In genomic region chr7:55191926-55192692, GRCh38 we compare ENCODE assay signal across 11 cellular contexts.
DNase-seq lines count a peak whose midpoint lies in the region; TF ChIP-seq lines count a peak whose summit lies in the region.
"Had no signal": no experiment of that assay in that cellular context is flagged by ENCODE, and none has a peak within 500 bp of the region (broad histone marks: within the 10 kb centered on the region; RNA-seq: fewer than 3 reads in every experiment).

No MANE protein-coding gene starts in this region.

- TF ChIP-seq CTCF in brain (conservative IDR thresholded peaks at IDR 0.05) = no peak
- TF ChIP-seq CTCF in thyroid gland (IDR thresholded peaks at IDR 0.05) = no peak
- TF ChIP-seq CTCF in dorsolateral prefrontal cortex (IDR thresholded peaks at IDR 0.05 in 54 of 56, conservative IDR thresholded peaks at IDR 0.05 in 2 of 56; ENCODE audit: low read depth in 1 of 56, partially characterized antibody in 56 of 56) = no peak

- H3K4me3 ChIP-seq in thyroid gland (replicated peaks in 1 of 3) (no peak overlapping the region), dorsolateral prefrontal cortex (no peak overlapping the region)
- H3K4me3 ChIP-seq: ascending aorta had no signal

- WGBS in thyroid gland, 2 donors = 93 to 98% methylated on average over 13 to 16 of the region's 17 CpGs

- peaks cover 51 to 61% of the 10 kb centered on the region in 2 donors for H3K4me1 ChIP-seq in thyroid gland
- H3K4me1 ChIP-seq: ascending aorta had no signal

- POLR2A ChIA-PET in activated CD4-positive, alpha-beta memory T cell treated with anti-CD3 and anti-CD28 coated beads, Interleukin-2, amount 10 ng/mL, durations not matched to agents 7 days and 5 days (lab: Charles Lee) = no interaction called here
- POLR2A ChIA-PET in activated CD4-positive, alpha-beta memory T cell treated with anti-CD3 and anti-CD28 coated beads for 36 hours (lab: Charles Lee) = no interaction called here

- no peaks in the 10 kb centered on the region for H3K4me1 Mint-ChIP-seq in activated CD4-positive, alpha-beta memory T cell treated with anti-CD3 and anti-CD28 coated beads, Interleukin-2, amount 10 ng/mL, durations not matched to agents 7 days and 5 days
- no peaks in the 10 kb centered on the region for H3K4me1 Mint-ChIP-seq in activated CD4-positive, alpha-beta memory T cell treated with anti-CD3 and anti-CD28 coated beads for 36 hours (ENCODE audit: low read depth)
- H3K4me1 Mint-ChIP-seq in brain = peaks cover 70% of the 10 kb centered on the region

- intact Hi-C loops in activated CD4-positive, alpha-beta memory T cell treated with anti-CD3 and anti-CD28 coated beads for 36 hours (cut with micrococcal nuclease) = no loop called here
- intact Hi-C loops in thyroid gland (cut with DNase I) = loop anchor here (10.0 kb wide), 1 partner anchor 157 kb away; no protein-coding TSS in a partner anchor
- intact Hi-C loops in dorsolateral prefrontal cortex (cut with DNase I) = no loop called here

- H3K27me3 ChIP-seq in thyroid gland (no peaks in the 10 kb centered on the region), dorsolateral prefrontal cortex (no peaks in the 10 kb centered on the region)
- H3K27me3 ChIP-seq: ascending aorta had no signal

- no peaks in the 10 kb centered on the region for H3K36me3 ChIP-seq in thyroid gland

- H3K4me3 Mint-ChIP-seq in activated CD4-positive, alpha-beta memory T cell treated with anti-CD3 and anti-CD28 coated beads, Interleukin-2, amount 10 ng/mL, durations not matched to agents 7 days and 5 days = no peak overlapping the region
- no peak overlapping the region for H3K4me3 Mint-ChIP-seq in activated CD4-positive, alpha-beta memory T cell treated with anti-CD3 and anti-CD28 coated beads for 36 hours
- H3K4me3 Mint-ChIP-seq in brain = no peak overlapping the region
- H3K4me3 Mint-ChIP-seq: stimulated activated naive CD8-positive, alpha-beta T cell treated with anti-CD3 and anti-CD28 coated beads, Interleukin-15, Interleukin-2, amounts not matched to agents 100 ng/mL and 50 ng/mL, for 24 hours had no signal

- peak overlapping the region in 2 of 3 donors; percentile 48 to 57 for H3K27ac ChIP-seq in thyroid gland
- peak overlapping the region in 3 of 59 donors; percentile 21 to 42 (median 36) for H3K27ac ChIP-seq in dorsolateral prefrontal cortex

- TF ChIP-seq POLR2A in thyroid gland (IDR thresholded peaks at IDR 0.05) = no peak

- no peaks in the 10 kb centered on the region for H3K9me3 ChIP-seq in thyroid gland
- H3K9me3 ChIP-seq: ascending aorta had no signal

- no peaks in the 10 kb centered on the region for H3K36me3 Mint-ChIP-seq in activated CD4-positive, alpha-beta memory T cell treated with anti-CD3 and anti-CD28 coated beads, Interleukin-2, amount 10 ng/mL, durations not matched to agents 7 days and 5 days (ENCODE audit: low read depth)
- no peaks in the 10 kb centered on the region for H3K36me3 Mint-ChIP-seq in activated CD4-positive, alpha-beta memory T cell treated with anti-CD3 and anti-CD28 coated beads for 36 hours
- no peaks in the 10 kb centered on the region for H3K36me3 Mint-ChIP-seq in brain

- peaks cover 23% of the 10 kb centered on the region for H3K27me3 Mint-ChIP-seq in activated CD4-positive, alpha-beta memory T cell treated with anti-CD3 and anti-CD28 coated beads, Interleukin-2, amount 10 ng/mL, durations not matched to agents 7 days and 5 days
- H3K27me3 Mint-ChIP-seq in activated CD4-positive, alpha-beta memory T cell treated with anti-CD3 and anti-CD28 coated beads for 36 hours = peaks cover 7% of the 10 kb centered on the region
- peaks cover 7% of the 10 kb centered on the region for H3K27me3 Mint-ChIP-seq in brain

- no peak overlapping the region for H3K27ac Mint-ChIP-seq in activated CD4-positive, alpha-beta memory T cell treated with anti-CD3 and anti-CD28 coated beads, Interleukin-2, amount 10 ng/mL, durations not matched to agents 7 days and 5 days
- no peak overlapping the region for H3K27ac Mint-ChIP-seq in activated CD4-positive, alpha-beta memory T cell treated with anti-CD3 and anti-CD28 coated beads for 36 hours
- peak overlapping the region in 4 of 5 experiments; percentile 78 to 95 (median 82) for H3K27ac Mint-ChIP-seq in brain
- H3K27ac Mint-ChIP-seq: stimulated activated naive CD8-positive, alpha-beta T cell treated with anti-CD3 and anti-CD28 coated beads, Interleukin-15, Interleukin-2, amounts not matched to agents 100 ng/mL and 50 ng/mL, for 24 hours had no signal

- no peaks in the 10 kb centered on the region for H3K9me3 Mint-ChIP-seq in activated CD4-positive, alpha-beta memory T cell treated with anti-CD3 and anti-CD28 coated beads, Interleukin-2, amount 10 ng/mL, durations not matched to agents 7 days and 5 days
- H3K9me3 Mint-ChIP-seq in activated CD4-positive, alpha-beta memory T cell treated with anti-CD3 and anti-CD28 coated beads for 36 hours = no peaks in the 10 kb centered on the region
- peaks cover 0 to 3% (median 0%) of the 10 kb centered on the region in 5 experiments for H3K9me3 Mint-ChIP-seq in brain
- H3K9me3 Mint-ChIP-seq: stimulated activated naive CD8-positive, alpha-beta T cell treated with anti-CD3 and anti-CD28 coated beads, Interleukin-15, Interleukin-2, amounts not matched to agents 100 ng/mL and 50 ng/mL, for 24 hours had no signal

- CTCF ChIA-PET in activated CD4-positive, alpha-beta memory T cell treated with anti-CD3 and anti-CD28 coated beads, Interleukin-2, amount 10 ng/mL, durations not matched to agents 7 days and 5 days (lab: Charles Lee) = interaction anchor here (1.4 kb wide), 1 partner anchor 63 kb away, joined by 3 read pairs; no protein-coding TSS in a partner anchor
- CTCF ChIA-PET in activated CD4-positive, alpha-beta memory T cell treated with anti-CD3 and anti-CD28 coated beads for 36 hours (lab: Charles Lee) = no interaction called here

- DNase-seq in activated CD4-positive, alpha-beta memory T cell treated with anti-CD3 and anti-CD28 coated beads, Interleukin-2, amount 10 ng/mL, durations not matched to agents 7 days and 5 days = peak; percentile 12
- no peak for DNase-seq in activated CD4-positive, alpha-beta memory T cell treated with anti-CD3 and anti-CD28 coated beads for 36 hours
- DNase-seq in iPS-NIHi7 (ENCODE audit: extremely low spot score) (peak; percentile 40), thyroid gland (no peak), NCI-H146 (lab: John Stamatoyannopoulos, UW) (no peak), dorsolateral prefrontal cortex (no peak), cerebellar nuclear complex (lab: John Stamatoyannopoulos, UW) (no peak)
- DNase-seq: stimulated activated CD4-positive, alpha-beta T cell treated with anti-CD3 and anti-CD28 coated beads, Interleukin-15, amount 100 ng/mL, for 24 hours had no signal

Comparison
In these comparisons a context has a peak if more than half of its experiments do, and no peak if none do; other contexts are left out.
1. DNase-seq: peak in activated CD4-positive, alpha-beta memory T cell treated with anti-CD3 and anti-CD28 coated beads, Interleukin-2, amount 10 ng/mL, durations not matched to agents 7 days and 5 days (single experiment) and iPS-NIHi7 (single experiment); none in activated CD4-positive, alpha-beta memory T cell treated with anti-CD3 and anti-CD28 coated beads for 36 hours (single experiment), thyroid gland (0 of 2), NCI-H146 (single experiment), dorsolateral prefrontal cortex (0 of 10) and cerebellar nuclear complex (0 of 2).
2. H3K27ac Mint-ChIP-seq: peak in brain (4 of 5); none in activated CD4-positive, alpha-beta memory T cell treated with anti-CD3 and anti-CD28 coated beads, Interleukin-2, amount 10 ng/mL, durations not matched to agents 7 days and 5 days (single experiment) and activated CD4-positive, alpha-beta memory T cell treated with anti-CD3 and anti-CD28 coated beads for 36 hours (single experiment).